ENCODE assay signal across 1 cellular context in the genomic region with DNA sequence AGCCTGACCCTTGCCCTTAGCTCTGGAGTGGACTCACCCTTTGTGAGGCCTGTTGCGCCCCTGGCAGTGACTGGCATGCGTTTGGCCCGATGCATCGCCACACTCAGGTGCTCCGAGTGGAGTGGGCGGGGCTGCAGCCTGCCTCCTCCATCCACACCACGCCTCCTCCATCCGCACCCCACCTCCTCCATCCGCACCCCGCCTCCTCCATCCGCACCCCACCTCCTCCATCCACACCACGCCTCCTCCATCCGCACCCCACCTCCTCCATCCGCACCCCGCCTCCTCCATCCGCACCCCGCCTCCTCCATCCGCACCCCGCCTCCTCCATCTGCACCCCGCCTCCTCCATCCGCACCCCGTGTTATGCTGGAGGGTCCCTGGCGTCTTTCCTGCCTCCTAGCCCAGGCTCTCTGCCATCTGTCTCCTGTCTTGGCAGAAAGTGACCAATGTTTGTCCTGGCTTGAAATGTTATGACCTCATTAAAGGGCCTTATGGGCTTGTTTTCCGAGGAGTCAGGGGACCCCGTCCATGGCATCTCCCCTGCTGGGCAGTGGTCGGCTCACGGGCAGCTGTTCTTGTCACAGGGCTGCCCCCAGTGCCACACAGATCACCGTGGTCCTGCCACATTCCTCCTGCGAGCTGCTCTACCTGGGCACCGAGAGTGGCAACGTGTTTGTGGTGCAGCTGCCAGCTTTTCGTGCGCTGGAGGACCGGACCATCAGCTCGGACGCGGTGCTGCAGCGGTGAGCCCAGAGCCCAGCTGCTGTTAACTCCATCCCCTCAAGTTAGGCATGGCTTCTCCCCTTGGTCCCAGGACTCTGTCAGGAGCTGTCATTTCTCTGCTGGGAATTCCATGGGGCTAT.
TF ChIP-seq lines count a peak whose summit lies in the region.

No MANE protein-coding gene starts in this region.

TF ChIP-seq in H1, 55 proteins besides CTCF, POLR2A, EP300 and RAD21:
- TF ChIP-seq TCF12 (IDR thresholded peaks at IDR 0.05; ENCODE audit: low read depth, low read length) (no peak), JUN (IDR thresholded peaks at IDR 0.05; ENCODE audit: low read depth, low read length) (no peak), BRCA1 (IDR thresholded peaks at IDR 0.05; ENCODE audit: low read depth, low read length) (no peak), CEBPB (IDR thresholded peaks at IDR 0.05; ENCODE audit: low read depth, low read length) (no peak), POU5F1 (IDR thresholded peaks at IDR 0.05; ENCODE audit: low read depth, low read length) (no peak), JUND (IDR thresholded peaks at IDR 0.05; ENCODE audit: low read length) (no peak), KDM5A (IDR thresholded peaks at IDR 0.05; ENCODE audit: low read length) (no peak), ASH2L (IDR thresholded peaks at IDR 0.05; ENCODE audit: low read length) (no peak), GTF2F1 (IDR thresholded peaks at IDR 0.05; ENCODE audit: borderline replicate concordance, low read depth, low read length) (no peak), NANOG (IDR thresholded peaks at IDR 0.05; ENCODE audit: insufficient read depth, low read depth, low read length, poor library complexity, severe bottlenecking) (no peak)
- TF ChIP-seq, protein P1, sequence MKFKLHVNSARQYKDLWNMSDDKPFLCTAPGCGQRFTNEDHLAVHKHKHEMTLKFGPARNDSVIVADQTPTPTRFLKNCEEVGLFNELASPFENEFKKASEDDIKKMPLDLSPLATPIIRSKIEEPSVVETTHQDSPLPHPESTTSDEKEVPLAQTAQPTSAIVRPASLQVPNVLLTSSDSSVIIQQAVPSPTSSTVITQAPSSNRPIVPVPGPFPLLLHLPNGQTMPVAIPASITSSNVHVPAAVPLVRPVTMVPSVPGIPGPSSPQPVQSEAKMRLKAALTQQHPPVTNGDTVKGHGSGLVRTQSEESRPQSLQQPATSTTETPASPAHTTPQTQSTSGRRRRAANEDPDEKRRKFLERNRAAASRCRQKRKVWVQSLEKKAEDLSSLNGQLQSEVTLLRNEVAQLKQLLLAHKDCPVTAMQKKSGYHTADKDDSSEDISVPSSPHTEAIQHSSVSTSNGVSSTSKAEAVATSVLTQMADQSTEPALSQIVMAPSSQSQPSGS (IDR thresholded peaks at IDR 0.05; ENCODE audit: low read length): no peak
- TF ChIP-seq, protein P2, sequence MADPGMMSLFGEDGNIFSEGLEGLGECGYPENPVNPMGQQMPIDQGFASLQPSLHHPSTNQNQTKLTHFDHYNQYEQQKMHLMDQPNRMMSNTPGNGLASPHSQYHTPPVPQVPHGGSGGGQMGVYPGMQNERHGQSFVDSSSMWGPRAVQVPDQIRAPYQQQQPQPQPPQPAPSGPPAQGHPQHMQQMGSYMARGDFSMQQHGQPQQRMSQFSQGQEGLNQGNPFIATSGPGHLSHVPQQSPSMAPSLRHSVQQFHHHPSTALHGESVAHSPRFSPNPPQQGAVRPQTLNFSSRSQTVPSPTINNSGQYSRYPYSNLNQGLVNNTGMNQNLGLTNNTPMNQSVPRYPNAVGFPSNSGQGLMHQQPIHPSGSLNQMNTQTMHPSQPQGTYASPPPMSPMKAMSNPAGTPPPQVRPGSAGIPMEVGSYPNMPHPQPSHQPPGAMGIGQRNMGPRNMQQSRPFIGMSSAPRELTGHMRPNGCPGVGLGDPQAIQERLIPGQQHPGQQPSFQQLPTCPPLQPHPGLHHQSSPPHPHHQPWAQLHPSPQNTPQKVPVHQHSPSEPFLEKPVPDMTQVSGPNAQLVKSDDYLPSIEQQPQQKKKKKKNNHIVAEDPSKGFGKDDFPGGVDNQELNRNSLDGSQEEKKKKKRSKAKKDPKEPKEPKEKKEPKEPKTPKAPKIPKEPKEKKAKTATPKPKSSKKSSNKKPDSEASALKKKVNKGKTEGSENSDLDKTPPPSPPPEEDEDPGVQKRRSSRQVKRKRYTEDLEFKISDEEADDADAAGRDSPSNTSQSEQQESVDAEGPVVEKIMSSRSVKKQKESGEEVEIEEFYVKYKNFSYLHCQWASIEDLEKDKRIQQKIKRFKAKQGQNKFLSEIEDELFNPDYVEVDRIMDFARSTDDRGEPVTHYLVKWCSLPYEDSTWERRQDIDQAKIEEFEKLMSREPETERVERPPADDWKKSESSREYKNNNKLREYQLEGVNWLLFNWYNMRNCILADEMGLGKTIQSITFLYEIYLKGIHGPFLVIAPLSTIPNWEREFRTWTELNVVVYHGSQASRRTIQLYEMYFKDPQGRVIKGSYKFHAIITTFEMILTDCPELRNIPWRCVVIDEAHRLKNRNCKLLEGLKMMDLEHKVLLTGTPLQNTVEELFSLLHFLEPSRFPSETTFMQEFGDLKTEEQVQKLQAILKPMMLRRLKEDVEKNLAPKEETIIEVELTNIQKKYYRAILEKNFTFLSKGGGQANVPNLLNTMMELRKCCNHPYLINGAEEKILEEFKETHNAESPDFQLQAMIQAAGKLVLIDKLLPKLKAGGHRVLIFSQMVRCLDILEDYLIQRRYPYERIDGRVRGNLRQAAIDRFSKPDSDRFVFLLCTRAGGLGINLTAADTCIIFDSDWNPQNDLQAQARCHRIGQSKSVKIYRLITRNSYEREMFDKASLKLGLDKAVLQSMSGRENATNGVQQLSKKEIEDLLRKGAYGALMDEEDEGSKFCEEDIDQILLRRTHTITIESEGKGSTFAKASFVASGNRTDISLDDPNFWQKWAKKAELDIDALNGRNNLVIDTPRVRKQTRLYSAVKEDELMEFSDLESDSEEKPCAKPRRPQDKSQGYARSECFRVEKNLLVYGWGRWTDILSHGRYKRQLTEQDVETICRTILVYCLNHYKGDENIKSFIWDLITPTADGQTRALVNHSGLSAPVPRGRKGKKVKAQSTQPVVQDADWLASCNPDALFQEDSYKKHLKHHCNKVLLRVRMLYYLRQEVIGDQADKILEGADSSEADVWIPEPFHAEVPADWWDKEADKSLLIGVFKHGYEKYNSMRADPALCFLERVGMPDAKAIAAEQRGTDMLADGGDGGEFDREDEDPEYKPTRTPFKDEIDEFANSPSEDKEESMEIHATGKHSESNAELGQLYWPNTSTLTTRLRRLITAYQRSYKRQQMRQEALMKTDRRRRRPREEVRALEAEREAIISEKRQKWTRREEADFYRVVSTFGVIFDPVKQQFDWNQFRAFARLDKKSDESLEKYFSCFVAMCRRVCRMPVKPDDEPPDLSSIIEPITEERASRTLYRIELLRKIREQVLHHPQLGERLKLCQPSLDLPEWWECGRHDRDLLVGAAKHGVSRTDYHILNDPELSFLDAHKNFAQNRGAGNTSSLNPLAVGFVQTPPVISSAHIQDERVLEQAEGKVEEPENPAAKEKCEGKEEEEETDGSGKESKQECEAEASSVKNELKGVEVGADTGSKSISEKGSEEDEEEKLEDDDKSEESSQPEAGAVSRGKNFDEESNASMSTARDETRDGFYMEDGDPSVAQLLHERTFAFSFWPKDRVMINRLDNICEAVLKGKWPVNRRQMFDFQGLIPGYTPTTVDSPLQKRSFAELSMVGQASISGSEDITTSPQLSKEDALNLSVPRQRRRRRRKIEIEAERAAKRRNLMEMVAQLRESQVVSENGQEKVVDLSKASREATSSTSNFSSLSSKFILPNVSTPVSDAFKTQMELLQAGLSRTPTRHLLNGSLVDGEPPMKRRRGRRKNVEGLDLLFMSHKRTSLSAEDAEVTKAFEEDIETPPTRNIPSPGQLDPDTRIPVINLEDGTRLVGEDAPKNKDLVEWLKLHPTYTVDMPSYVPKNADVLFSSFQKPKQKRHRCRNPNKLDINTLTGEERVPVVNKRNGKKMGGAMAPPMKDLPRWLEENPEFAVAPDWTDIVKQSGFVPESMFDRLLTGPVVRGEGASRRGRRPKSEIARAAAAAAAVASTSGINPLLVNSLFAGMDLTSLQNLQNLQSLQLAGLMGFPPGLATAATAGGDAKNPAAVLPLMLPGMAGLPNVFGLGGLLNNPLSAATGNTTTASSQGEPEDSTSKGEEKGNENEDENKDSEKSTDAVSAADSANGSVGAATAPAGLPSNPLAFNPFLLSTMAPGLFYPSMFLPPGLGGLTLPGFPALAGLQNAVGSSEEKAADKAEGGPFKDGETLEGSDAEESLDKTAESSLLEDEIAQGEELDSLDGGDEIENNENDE (IDR thresholded peaks at IDR 0.05; ENCODE audit: insufficient replicate concordance, low read length): no peak
